Comparison of ENCODE assay signal across 12 cellular contexts in genomic region chr1:175599212-175599681, GRCh38.
A peak's percentile ranks its signal among the peaks of the same experiment; 100 is the strongest.
DNase-seq lines count a peak whose midpoint lies in the region; TF ChIP-seq lines count a peak whose summit lies in the region.
"Had no signal": no experiment of that assay in that cellular context is flagged by ENCODE, and none has a peak within 500 bp of the region (broad histone marks: within the 10 kb centered on the region; RNA-seq: fewer than 3 reads in every experiment).

No MANE protein-coding gene starts in this region.

- H4K20me1 ChIP-seq in OCI-LY7 (ENCODE audit: insufficient read depth, low read length) = no peaks in the 10 kb centered on the region

- H3K27ac ChIP-seq in OCI-LY7 (ENCODE audit: low read depth, low read length, poor library complexity, severe bottlenecking) = no peak overlapping the region
- no peak overlapping the region for H3K27ac ChIP-seq in subcutaneous abdominal adipose tissue (ENCODE audit: low read depth, low read length)
- H3K27ac ChIP-seq: A549, HL-60 had no signal

- H3K9me3 ChIP-seq in OCI-LY7 (ENCODE audit: low read length) = no peaks in the 10 kb centered on the region
- H3K9me3 ChIP-seq in iPS-18c (ENCODE audit: control insufficient read depth, insufficient read depth, low read length) = no peaks in the 10 kb centered on the region
- no peaks in the 10 kb centered on the region for H3K9me3 ChIP-seq in subcutaneous abdominal adipose tissue (ENCODE audit: control insufficient read depth in 5 of 5, low read length in 5 of 5)
- H3K9me3 ChIP-seq: A549 had no signal

- no peaks in the 10 kb centered on the region for H3K36me3 Mint-ChIP-seq in activated CD4-positive, alpha-beta T cell treated with anti-CD3 and anti-CD28 coated beads, Interleukin-2, amount 10 ng/mL, durations not matched to agents 24 days and 14 days (ENCODE audit: low read depth)

- H3K79me2 ChIP-seq in OCI-LY7 (ENCODE audit: insufficient read depth, low read depth, low read length) = no peaks in the 10 kb centered on the region

- no peaks in the 10 kb centered on the region for H3K9me2 ChIP-seq in OCI-LY7 (ENCODE audit: insufficient read depth, low read length)

- BruUV-seq in OCI-LY7 (replicated peaks; lab: Mats Ljungman, UMichigan) = no TSS peak

- H3K9ac ChIP-seq in subcutaneous abdominal adipose tissue (ENCODE audit: low read length in 5 of 5) = no peak overlapping the region

- DNase-seq in activated CD4-positive, alpha-beta T cell treated with anti-CD3 and anti-CD28 coated beads, Interleukin-2, amount 10 ng/mL, durations not matched to agents 24 days and 14 days = no peak
- no peak for DNase-seq in activated CD4-positive, alpha-beta T cell treated with anti-CD3 and anti-CD28 coated beads, Interleukin-2, amount 50 U/mL, for 48 hours
- DNase-seq in OCI-LY7 (ENCODE audit: low spot score) (peak; percentile 80), 8988T (no peak), DMS 273 treated with DMSO at 0.1 percent for 48 hours (lab: John Stamatoyannopoulos, UW) (no peak), glomerular visceral epithelial cell (ENCODE audit: extremely low spot score) (no peak)
- DNase-seq: activated CD4-positive, alpha-beta memory T cell treated with anti-CD3 and anti-CD28 coated beads, Interleukin-2, amount 10 ng/mL, durations not matched to agents 7 days and 5 days; SHP77 treated with DMSO at 0.1 percent for 48 hours had no signal

- H3K27ac Mint-ChIP-seq in activated CD4-positive, alpha-beta T cell treated with anti-CD3 and anti-CD28 coated beads, Interleukin-2, amount 10 ng/mL, durations not matched to agents 24 days and 14 days = no peak overlapping the region
- H3K27ac Mint-ChIP-seq: activated CD4-positive, alpha-beta memory T cell treated with anti-CD3 and anti-CD28 coated beads, Interleukin-2, amount 10 ng/mL, durations not matched to agents 7 days and 5 days had no signal

- H3K9me3 Mint-ChIP-seq in activated CD4-positive, alpha-beta T cell treated with anti-CD3 and anti-CD28 coated beads, Interleukin-2, amount 10 ng/mL, durations not matched to agents 24 days and 14 days = no peaks in the 10 kb centered on the region
- H3K9me3 Mint-ChIP-seq: activated CD4-positive, alpha-beta memory T cell treated with anti-CD3 and anti-CD28 coated beads, Interleukin-2, amount 10 ng/mL, durations not matched to agents 7 days and 5 days had no signal

- H2AFZ ChIP-seq in OCI-LY7 (ENCODE audit: low read length) = peak overlapping the region; percentile 30

- peaks cover 20% of the 10 kb centered on the region for H3K4me1 Mint-ChIP-seq in activated CD4-positive, alpha-beta T cell treated with anti-CD3 and anti-CD28 coated beads, Interleukin-2, amount 10 ng/mL, durations not matched to agents 24 days and 14 days

- POLR2A ChIA-PET in OCI-LY7 (lab: Charles Lee) = interaction anchor here (0.7 to 1.1 kb wide), 2 partner anchors 13 to 29 kb away, joined by 3 read pairs; no protein-coding TSS in a partner anchor

- H3K4me3 ChIP-seq in OCI-LY7 (ENCODE audit: low read depth, low read length, poor library complexity, severe bottlenecking) = peak overlapping the region; percentile 59
- peak overlapping the region; percentile 36 for H3K4me3 ChIP-seq in iPS-18c (ENCODE audit: insufficient read depth, low read depth, low read length)
- peak overlapping the region in 3 of 5 donors; percentile 14 to 28 (median 24) for H3K4me3 ChIP-seq in subcutaneous abdominal adipose tissue (ENCODE audit: low read depth in 1 of 5, low read length in 5 of 5)
- H3K4me3 ChIP-seq: A549 had no signal

- no peak for TF ChIP-seq CTCF in OCI-LY7 (conservative IDR thresholded peaks at IDR 0.05; ENCODE audit: low read length)

- peak overlapping the region; percentile 15 for H3K4me3 Mint-ChIP-seq in activated CD4-positive, alpha-beta T cell treated with anti-CD3 and anti-CD28 coated beads, Interleukin-2, amount 10 ng/mL, durations not matched to agents 24 days and 14 days
- H3K4me3 Mint-ChIP-seq: activated CD4-positive, alpha-beta memory T cell treated with anti-CD3 and anti-CD28 coated beads, Interleukin-2, amount 10 ng/mL, durations not matched to agents 7 days and 5 days had no signal

- peak overlapping the region; percentile 85 for H3K4me2 ChIP-seq in OCI-LY7 (ENCODE audit: low read length)
- H3K4me2 ChIP-seq: A549 had no signal

- peaks cover 52% of the 10 kb centered on the region for H3K4me1 ChIP-seq in OCI-LY7 (ENCODE audit: insufficient read depth, low read length, poor library complexity, severe bottlenecking)
- H3K4me1 ChIP-seq in subcutaneous abdominal adipose tissue (ENCODE audit: control insufficient read depth in 5 of 5, insufficient read depth in 5 of 5, low read length in 5 of 5) = peaks cover 0 to 14% (median 6%) of the 10 kb centered on the region in 5 donors
- H3K4me1 ChIP-seq: A549 had no signal

- CTCF ChIA-PET in OCI-LY7 (lab: Charles Lee; ENCODE audit: unreplicated experiment) = no interaction called here

- peaks cover 28% of the 10 kb centered on the region for H3K27me3 Mint-ChIP-seq in activated CD4-positive, alpha-beta T cell treated with anti-CD3 and anti-CD28 coated beads, Interleukin-2, amount 10 ng/mL, durations not matched to agents 24 days and 14 days

- H3K27me3 ChIP-seq in subcutaneous abdominal adipose tissue (ENCODE audit: control insufficient read depth in 5 of 5, insufficient read depth in 4 of 5, low read length in 5 of 5) = peaks cover 4 to 16% (median 10%) of the 10 kb centered on the region in 5 donors

- intact Hi-C loops in activated CD4-positive, alpha-beta T cell treated with anti-CD3 and anti-CD28 coated beads, Interleukin-2, amount 10 ng/mL, durations not matched to agents 24 days and 14 days (cut with micrococcal nuclease) = no loop called here
- intact Hi-C loops in OCI-LY7 (cut with micrococcal nuclease; ENCODE audit: unreplicated experiment) = loop anchor here (1.0 kb wide), 1 partner anchor 74 kb away; no protein-coding TSS in a partner anchor

- H3K36me3 ChIP-seq in OCI-LY7 (ENCODE audit: insufficient read depth, low read length) (no peaks in the 10 kb centered on the region), subcutaneous abdominal adipose tissue (ENCODE audit: control insufficient read depth in 5 of 5, insufficient read depth in 5 of 5, low read length in 5 of 5) (no peaks in the 10 kb centered on the region)
